Comparison of ENCODE assay signal across 2 cellular contexts in genomic region chr5:33880319-33880718, GRCh38.
TF ChIP-seq lines count a peak whose summit lies in the region.

No MANE protein-coding gene starts in this region.

TF ChIP-seq in GM12878, 131 proteins besides CTCF, POLR2A, EP300 and RAD21:
- TF ChIP-seq TCF12 (IDR thresholded peaks at IDR 0.05; ENCODE audit: low read depth, low read length) (no peak), KAT2A (conservative IDR thresholded peaks at IDR 0.05; ENCODE audit: control insufficient read depth, low read depth, low read length) (no peak), ZBTB40 (IDR thresholded peaks at IDR 0.05; ENCODE audit: borderline replicate concordance) (peak; percentile 68), SPI1 (IDR thresholded peaks at IDR 0.05; ENCODE audit: borderline replicate concordance, insufficient read depth, low read depth, low read length) (no peak), BCL3 (IDR thresholded peaks at IDR 0.05; ENCODE audit: borderline replicate concordance, insufficient read depth, low read depth, low read length, poor library complexity, severe bottlenecking) (no peak), ESRRA (IDR thresholded peaks at IDR 0.05; ENCODE audit: low read length) (no peak), MTA3 (IDR thresholded peaks at IDR 0.05; ENCODE audit: borderline replicate concordance, low read length) (no peak)

TF ChIP-seq in K562, 482 proteins besides CTCF, POLR2A, EP300 and RAD21:
- TF ChIP-seq TSC22D4 (tag; IDR thresholded peaks at IDR 0.05) (no peak), ZNF41 (CRISPR knock-in tag; conservative IDR thresholded peaks at IDR 0.05) (no peak), ZBTB40 (IDR thresholded peaks at IDR 0.05) (peak; percentile 83), ZBTB40 (CRISPR knock-in tag; IDR thresholded peaks at IDR 0.05) (peak; percentile 62; the same call in 1 of the 2 replicates), ZBTB26 (CRISPR knock-in tag; IDR thresholded peaks at IDR 0.05) (no peak), GABPB2 (CRISPR knock-in tag; conservative IDR thresholded peaks at IDR 0.05) (no peak)
TF ChIP-seq in K562: peak in this region for 1.
